ENCODE assay signal across 12 cellular contexts in the genomic region with DNA sequence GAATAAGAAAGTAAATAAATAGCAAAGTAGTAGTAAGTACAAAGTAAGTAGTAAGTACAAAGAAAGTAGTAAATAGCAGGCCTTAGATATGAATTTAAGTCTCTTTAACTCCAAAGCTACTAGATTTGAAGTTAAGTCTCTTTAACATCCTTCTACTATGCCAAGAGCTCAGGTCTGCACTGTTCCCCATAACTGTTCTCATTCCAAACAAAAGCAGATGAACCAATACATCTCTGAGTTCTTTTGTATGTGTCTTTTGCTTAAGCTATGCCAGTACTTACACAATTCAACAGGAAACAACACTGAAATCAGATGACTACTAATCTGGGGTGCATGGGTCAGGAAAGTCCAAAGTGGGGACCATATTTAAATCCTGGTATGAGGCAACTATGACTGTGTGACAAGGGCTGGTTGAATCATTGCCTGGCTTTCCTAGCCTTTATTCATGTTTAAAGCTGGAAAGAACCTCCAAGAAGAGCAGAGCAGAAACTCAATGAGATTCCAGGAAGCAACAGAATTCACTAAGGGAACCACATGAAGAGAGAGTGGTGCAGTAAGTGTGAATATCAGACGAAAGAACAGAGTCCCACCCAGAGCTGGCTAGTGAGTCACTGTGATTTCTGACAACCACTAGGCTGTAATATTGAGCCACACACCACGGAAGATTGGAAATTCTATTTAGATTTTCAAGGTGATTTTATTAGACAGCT. TPM values are rescaled to one million over a fixed set of nuclear protein-coding genes. Genes with fewer than 3 reads are reported as not detected.
DNase-seq lines count a peak whose midpoint lies in the region; ATAC-seq and TF ChIP-seq lines count a peak whose summit lies in the region.
"Had no signal": no experiment of that assay in that cellular context is flagged by ENCODE, and none has a peak within 500 bp of the region (broad histone marks: within the 10 kb centered on the region; RNA-seq: fewer than 3 reads in every experiment).

No MANE protein-coding gene starts in this region.

- H3K27me3 ChIP-seq in PC-3 (ENCODE audit: low read length) (no peaks in the 10 kb centered on the region), esophagus (ENCODE audit: control insufficient read depth in 1 of 2, insufficient read depth in 2 of 2, low read length in 2 of 2) (no peaks in the 10 kb centered on the region)
- H3K27me3 ChIP-seq: ascending aorta had no signal

- peak; percentile 34 for DNase-seq in EH (ENCODE audit: low read depth)
- peak; percentile 30 for DNase-seq in PC-3
- peak; percentile 34 for DNase-seq in myocyte (ENCODE audit: low read depth)
- no peak for DNase-seq in NCI-H1105 treated with DMSO at 0.1 percent for 48 hours (lab: John Stamatoyannopoulos, UW)
- DNase-seq in GOT3 (lab: John Stamatoyannopoulos, UW), result no peak
- no peak for DNase-seq in activated CD4-positive, alpha-beta memory T cell treated with anti-CD3 and anti-CD28 coated beads for 36 hours
- DNase-seq: NK-92 treated with Interleukin-12 subunit alpha and Interleukin-12 subunit beta, amount 100 ng/mL, for 24 hours; T-helper 17 cell had no signal

- no peak overlapping the region for H3K27ac ChIP-seq in PC-3 (ENCODE audit: low read length)
- H3K27ac ChIP-seq in esophagus (ENCODE audit: low read depth in 2 of 2, low read length in 1 of 2), result peak overlapping the region; percentile 40 to 65
- H3K27ac ChIP-seq: ascending aorta had no signal

- TF ChIP-seq CTCF in PC-3 (conservative IDR thresholded peaks at IDR 0.05; ENCODE audit: low read depth, low read length), result peak; percentile 53

- H3K4me1 ChIP-seq in PC-3 (ENCODE audit: insufficient read depth, low read length) (no peaks in the 10 kb centered on the region), esophagus (ENCODE audit: control insufficient read depth in 2 of 2, insufficient read depth in 2 of 2, low read length in 1 of 2) (no peaks in the 10 kb centered on the region)
- H3K4me1 ChIP-seq: ascending aorta had no signal

- no peak overlapping the region for H3K4me2 ChIP-seq in PC-3 (ENCODE audit: low read length)
- H3K4me2 ChIP-seq: smooth muscle cell had no signal

- H3K4me1 Mint-ChIP-seq in activated CD4-positive, alpha-beta memory T cell treated with anti-CD3 and anti-CD28 coated beads for 36 hours (ENCODE audit: low read depth), result no peaks in the 10 kb centered on the region
- H3K4me1 Mint-ChIP-seq: T-helper 17 cell had no signal

- intact Hi-C loops in PC-3 (cut with micrococcal nuclease), result loop anchor here (1.0 kb wide), 1 partner anchor 381 kb away; no protein-coding TSS in a partner anchor
- intact Hi-C loops in activated CD4-positive, alpha-beta memory T cell treated with anti-CD3 and anti-CD28 coated beads for 36 hours (cut with micrococcal nuclease), result no loop called here

- BruUV-seq in PC-3 (replicated peaks; lab: Mats Ljungman, UMichigan), result no TSS peak

- H3K27ac Mint-ChIP-seq in activated CD4-positive, alpha-beta memory T cell treated with anti-CD3 and anti-CD28 coated beads for 36 hours, result no peak overlapping the region
- H3K27ac Mint-ChIP-seq: T-helper 17 cell had no signal

- POLR2A ChIA-PET in PC-3 (lab: Charles Lee; ENCODE audit: unreplicated experiment), result no interaction called here
- POLR2A ChIA-PET in activated CD4-positive, alpha-beta memory T cell treated with anti-CD3 and anti-CD28 coated beads for 36 hours (lab: Charles Lee), result no interaction called here

- CTCF ChIA-PET in PC-3 (lab: Charles Lee), result no interaction called here
- CTCF ChIA-PET in activated CD4-positive, alpha-beta memory T cell treated with anti-CD3 and anti-CD28 coated beads for 36 hours (lab: Charles Lee), result no interaction called here

- no peaks in the 10 kb centered on the region for H3F3A ChIP-seq in PC-3 (ENCODE audit: low read length, unreplicated experiment)

- H3K4me3 Mint-ChIP-seq in activated CD4-positive, alpha-beta memory T cell treated with anti-CD3 and anti-CD28 coated beads for 36 hours, result no peak overlapping the region
- H3K4me3 Mint-ChIP-seq: T-helper 17 cell had no signal

- H3K36me3 ChIP-seq in PC-3 (ENCODE audit: low read depth, low read length) (no peaks in the 10 kb centered on the region), esophagus (ENCODE audit: control insufficient read depth in 2 of 2, insufficient read depth in 2 of 2, low read length in 1 of 2) (no peaks in the 10 kb centered on the region)
- H3K36me3 ChIP-seq: ascending aorta had no signal

- no peak overlapping the region for H3K9ac ChIP-seq in PC-3 (ENCODE audit: low read length)

- H4K20me1 ChIP-seq in PC-3 (ENCODE audit: low read length), result no peaks in the 10 kb centered on the region

- no peaks in the 10 kb centered on the region for H3K36me3 Mint-ChIP-seq in activated CD4-positive, alpha-beta memory T cell treated with anti-CD3 and anti-CD28 coated beads for 36 hours

- H3K9me3 ChIP-seq in PC-3 (ENCODE audit: low read length), result no peaks in the 10 kb centered on the region
- H3K9me3 ChIP-seq in esophagus (ENCODE audit: control insufficient read depth in 2 of 2, insufficient read depth in 1 of 2, low read depth in 1 of 2, low read length in 1 of 2), result no peaks in the 10 kb centered on the region
- H3K9me3 ChIP-seq: ascending aorta had no signal

- H3K27me3 Mint-ChIP-seq in activated CD4-positive, alpha-beta memory T cell treated with anti-CD3 and anti-CD28 coated beads for 36 hours, result no peaks in the 10 kb centered on the region
- H3K27me3 Mint-ChIP-seq: T-helper 17 cell had no signal

- H3K79me2 ChIP-seq in PC-3 (ENCODE audit: low read length), result no peaks in the 10 kb centered on the region

- ATAC-seq in PC-3 (peak; percentile 71), GM18868 (IDR thresholded peaks at IDR 0.05; ENCODE audit: unreplicated experiment) (no peak)
- ATAC-seq: T-helper 17 cell had no signal

- H3K4me3 ChIP-seq in PC-3 (ENCODE audit: low read length) (no peak overlapping the region), esophagus (ENCODE audit: low read depth in 1 of 2, low read length in 2 of 2) (no peak overlapping the region)
- H3K4me3 ChIP-seq: ascending aorta, smooth muscle cell had no signal

- no peaks in the 10 kb centered on the region for H3K9me2 ChIP-seq in PC-3 (replicated peaks; ENCODE audit: low read length)

- H2AFZ ChIP-seq in PC-3 (ENCODE audit: low read length), result no peak overlapping the region

- WGBS in esophagus, 2 donors, result 46 to 54% methylated on average over 2 of the region's 2 CpGs

- H3K9me3 Mint-ChIP-seq in activated CD4-positive, alpha-beta memory T cell treated with anti-CD3 and anti-CD28 coated beads for 36 hours, result no peaks in the 10 kb centered on the region

RNA-seq across cellular contexts. Expression of a gene that starts 51.0 kb away (rescaled TPM):
- total RNA-seq in PC-3 (2014; rRNA removed) (1.6 and 3.9 TPM in 2 replicates), myocyte (0.10 and 0.19 TPM in 2 replicates)
- polyA plus RNA-seq in esophagus, result 1 to 10 TPM; 1.7 to 2.2 TPM
- polyA plus RNA-seq in myocyte (2012), result 0.29 TPM
- total RNA-seq in activated CD4-positive, alpha-beta memory T cell treated with anti-CD3 and anti-CD28 coated beads for 36 hours, result not detected
- total RNA-seq: T-helper 17 cell had no signal

Comparison
In these comparisons a context has a peak if more than half of its experiments do, and no peak if none do; other contexts are left out.
1. DNase-seq: peak in EH (single experiment), PC-3 (single experiment) and myocyte (single experiment); none in NCI-H1105 treated with DMSO at 0.1 percent for 48 hours (single experiment), GOT3 (single experiment) and activated CD4-positive, alpha-beta memory T cell treated with anti-CD3 and anti-CD28 coated beads for 36 hours (single experiment).